9 cellular contexts compared by ENCODE assay signal in genomic region chr4:107862658-107863057, GRCh38. TPM values are rescaled to one million over a fixed set of nuclear protein-coding genes. Genes with fewer than 3 reads are reported as not detected.
A peak's percentile ranks its signal among the peaks of the same experiment; 100 is the strongest.
DNase-seq lines count a peak whose midpoint lies in the region; ATAC-seq, FAIRE-seq and TF ChIP-seq lines count a peak whose summit lies in the region.
"Had no signal": no experiment of that assay in that cellular context is flagged by ENCODE, and none has a peak within 500 bp of the region (broad histone marks: within the 10 kb centered on the region; RNA-seq: fewer than 3 reads in every experiment).

No MANE protein-coding gene starts in this region.

- POLR2A ChIA-PET in endothelial cell of umbilical vein (lab: Charles Lee): interaction anchor here (1.4 kb wide), 1 partner anchor 38 kb away, joined by 3 read pairs; the partner anchor contains the start of gene SGMS2

- peak; percentile 38 for DNase-seq in NCI-H69 (lab: John Stamatoyannopoulos, UW)
- peak; percentile 85 for DNase-seq in endothelial cell of umbilical vein (ENCODE audit: low read depth, low spot score)
- no peak for DNase-seq in psoas muscle
- no peak for DNase-seq in GDM1 (lab: John Stamatoyannopoulos, UW)
- no peak for DNase-seq in NCI-H446 (lab: John Stamatoyannopoulos, UW)
- no peak for DNase-seq in mesenteric fat pad (ENCODE audit: low spot score)
- DNase-seq: posterior cingulate gyrus had no signal

- BruUV-seq in endothelial cell of umbilical vein (replicated peaks; lab: Mats Ljungman, UMichigan): no TSS peak

- peak; percentile 96 for FAIRE-seq in endothelial cell of umbilical vein (lab: Jason Lieb, UNC)

- no peaks in the 10 kb centered on the region for H4K20me1 ChIP-seq in endothelial cell of umbilical vein (replicated peaks; ENCODE audit: control insufficient read depth, extremely low read depth, insufficient read depth, low read length)

- no peak overlapping the region for H3K4me3 ChIP-seq in endothelial cell of umbilical vein (replicated peaks in 1 of 3; ENCODE audit: insufficient read depth in 1 of 3, low read depth in 1 of 3, low read length in 3 of 3)
- no peak overlapping the region for H3K4me3 ChIP-seq in psoas muscle

- peak overlapping the region; percentile 79 for H3K27ac ChIP-seq in endothelial cell of umbilical vein (ENCODE audit: insufficient read depth, low read depth, low read length)
- no peak overlapping the region for H3K27ac ChIP-seq in psoas muscle

- no peak for TF ChIP-seq POLR2A in endothelial cell of umbilical vein (IDR thresholded peaks at IDR 0.05; ENCODE audit: low read depth, low read length)

- TF ChIP-seq CTCF in endothelial cell of umbilical vein (IDR thresholded peaks at IDR 0.05; ENCODE audit: extremely low read depth in 1 of 2, insufficient read depth in 1 of 2, low read depth in 1 of 2, low read length in 2 of 2): no peak
- TF ChIP-seq CTCF in psoas muscle (IDR thresholded peaks at IDR 0.05): no peak

- intact Hi-C loops in endothelial cell of umbilical vein (cut with micrococcal nuclease) (loop anchor here (1.0 to 2.0 kb wide), 3 partner anchors 34 to 50 kb away; partner anchors contain the start of gene SGMS2), psoas muscle (cut with DNase I) (no loop called here)

- no peaks in the 10 kb centered on the region for H3K9me1 ChIP-seq in endothelial cell of umbilical vein (replicated peaks; ENCODE audit: control insufficient read depth, extremely low read depth, insufficient read depth, low read length)

- ATAC-seq in GM21786 (IDR thresholded peaks at IDR 0.05; ENCODE audit: unreplicated experiment) (peak; percentile 62), psoas muscle (peak; percentile 28 to 90 (median 68)), GM18502 (IDR thresholded peaks at IDR 0.05; ENCODE audit: poor library complexity, unreplicated experiment) (no peak)

- dilution Hi-C loops in endothelial cell of umbilical vein (cut with MboI; ENCODE audit: extremely low pct_ligation_motif_present, low sequenced_read_pairs): no loop called here

- H3K4me2 ChIP-seq in endothelial cell of umbilical vein (ENCODE audit: insufficient read depth, low read length): peak overlapping the region; percentile 37

- H3K9ac ChIP-seq in endothelial cell of umbilical vein (replicated peaks; ENCODE audit: extremely low read depth, insufficient read depth, low read length): peak overlapping the region; percentile 30

- H3K4me1 ChIP-seq in endothelial cell of umbilical vein (ENCODE audit: control insufficient read depth, extremely low read depth, insufficient read depth, low read length): peaks cover 27% of the 10 kb centered on the region
- H3K4me1 ChIP-seq in psoas muscle: peaks cover 4% of the 10 kb centered on the region

- CTCF ChIA-PET in endothelial cell of umbilical vein (lab: Charles Lee): interaction anchor here (1.3 to 1.8 kb wide), 4 partner anchors 9 to 36 kb away, joined by 3 to 8 read pairs (median 4); no protein-coding TSS in a partner anchor

- H3K36me3 ChIP-seq in endothelial cell of umbilical vein (ENCODE audit: control insufficient read depth in 2 of 2, extremely low read depth in 1 of 2, insufficient read depth in 2 of 2, low read length in 2 of 2) (no peaks in the 10 kb centered on the region), psoas muscle (ENCODE audit: insufficient read depth in 1 of 2, low read depth in 1 of 2) (peaks cover 0 to 5% of the 10 kb centered on the region in 2 donors)

- 56 to 67% (median 65%) methylated on average over 5 of the region's 5 CpGs for WGBS in psoas muscle, 3 donors

- H3K27me3 ChIP-seq in endothelial cell of umbilical vein (ENCODE audit: control insufficient read depth in 2 of 2, insufficient read depth in 2 of 2, low read length in 2 of 2) (no peaks in the 10 kb centered on the region), psoas muscle (ENCODE audit: insufficient read depth in 3 of 3, low read length in 2 of 3) (no peaks in the 10 kb centered on the region)

- no peak overlapping the region for H2AFZ ChIP-seq in endothelial cell of umbilical vein (ENCODE audit: low read depth, low read length)

- H3K9me3 ChIP-seq in endothelial cell of umbilical vein (replicated peaks; ENCODE audit: control insufficient read depth, insufficient read depth, low read length): no peaks in the 10 kb centered on the region
- no peaks in the 10 kb centered on the region for H3K9me3 ChIP-seq in psoas muscle

- H3K79me2 ChIP-seq in endothelial cell of umbilical vein (ENCODE audit: control insufficient read depth, insufficient read depth, low read length): no peaks in the 10 kb centered on the region

TF ChIP-seq in endothelial cell of umbilical vein, 7 proteins besides CTCF, POLR2A, EP300 and RAD21:
- TF ChIP-seq MYC (IDR thresholded peaks at IDR 0.05; ENCODE audit: low read depth, low read length) (no peak), EZH2 (IDR thresholded peaks at IDR 0.05; ENCODE audit: borderline replicate concordance, low read depth, low read length, severe bottlenecking) (no peak), FOS (IDR thresholded peaks at IDR 0.05; ENCODE audit: borderline replicate concordance, insufficient read depth, low read length) (peak; percentile 75), POLR2AphosphoS5 (IDR thresholded peaks at IDR 0.05; ENCODE audit: insufficient read depth, low read depth, low read length) (peak; percentile 71), JUN (IDR thresholded peaks at IDR 0.05; ENCODE audit: borderline replicate concordance, insufficient read depth, insufficient read length, low read depth) (peak; percentile 83), GATA2 (IDR thresholded peaks at IDR 0.05; ENCODE audit: insufficient read depth, insufficient read length, low read depth, low read length) (peak; percentile 58)

RNA-seq across cellular contexts. Expression of gene SGMS2, which starts 37.9 kb away (rescaled TPM):
- total RNA-seq in endothelial cell of umbilical vein (33.0 and 35.9 TPM in 2 replicates), psoas muscle (10 to 100 TPM in 1 of 4 donors, 1 to 10 TPM in 3; 4.6 to 14.2 (median 9.6) TPM), mesenteric fat pad (26.3 TPM)
- polyA plus RNA-seq in endothelial cell of umbilical vein (33.2 and 39.1 TPM in 2 replicates), psoas muscle (1 to 10 TPM; 1.7 to 8.7 (median 2.9) TPM)
- 16.1 and 16.3 TPM in 2 replicates for polyA plus RNA-seq in endothelial cell of umbilical vein (2011; cell fraction: cytosol; rRNA removed)
- 17.8 and 25.6 TPM in 2 replicates for polyA plus RNA-seq in endothelial cell of umbilical vein (2011; cell fraction: nucleus; rRNA removed)
- 23.9 and 31.4 TPM in 2 replicates for polyA plus RNA-seq in endothelial cell of umbilical vein (2012)
- 162 and 181 TPM in 2 replicates for polyA minus RNA-seq in endothelial cell of umbilical vein
- polyA minus RNA-seq in endothelial cell of umbilical vein (2011; cell fraction: cytosol; rRNA and poly(A)+ RNA removed): 22.0 TPM
- polyA minus RNA-seq in endothelial cell of umbilical vein (2011; cell fraction: nucleus; rRNA and poly(A)+ RNA removed): 46.8 and 50.8 TPM in 2 replicates

Comparison
In these comparisons a context has a peak if more than half of its experiments do, and no peak if none do; other contexts are left out.
1. DNase-seq: peak in NCI-H69 (single experiment) and endothelial cell of umbilical vein (single experiment); none in psoas muscle (0 of 2), GDM1 (single experiment), NCI-H446 (0 of 2) and mesenteric fat pad (single experiment).